11 cellular contexts compared by ENCODE assay signal in genomic region chr2:15901808-15902130, GRCh38. TPM values are rescaled to one million over a fixed set of nuclear protein-coding genes. Genes with fewer than 3 reads are reported as not detected.
"Had no signal": no experiment of that assay in that cellular context is flagged by ENCODE, and none has a peak within 500 bp of the region (broad histone marks: within the 10 kb centered on the region; RNA-seq: fewer than 3 reads in every experiment).

No MANE protein-coding gene starts in this region.

- H3K9me3 ChIP-seq: HAP-1 had no signal

- H3K4me3 Mint-ChIP-seq: GM23338, H9, HFFc6 had no signal

- H3K4me2 ChIP-seq: GM23338 had no signal

- H3K9ac ChIP-seq: GM23248 had no signal

- DNase-seq: GM23248, GOT3, H7, H9, HCEC 1CT, HFFc6 had no signal

- ATAC-seq: GM23338, HCT116 had no signal

- H3K4me1 Mint-ChIP-seq: GM23338, H9 had no signal

- H3K4me3 ChIP-seq: GM23248, GM23338, HAP-1 had no signal

- FAIRE-seq: H1, H54 had no signal

- H3K4me1 ChIP-seq: HAP-1 had no signal

- H3K27ac ChIP-seq: GM23248 had no signal

- H3K27ac Mint-ChIP-seq: GM23338, H9, HFFc6 had no signal

- H2AFZ ChIP-seq: GM23248 had no signal

- H3K36me3 ChIP-seq: HAP-1 had no signal

RNA-seq across cellular contexts. Expression of gene MYCN, which starts 38.6 kb away (rescaled TPM):
- total RNA-seq: GM23248, HFFc6 had no signal
- polyA plus RNA-seq: GM23248 had no signal
